ENCODE assay signal across 8 cellular contexts in genomic region chr12:44972746-44973421, GRCh38.
A peak's percentile ranks its signal among the peaks of the same experiment; 100 is the strongest.
DNase-seq lines count a peak whose midpoint lies in the region; TF ChIP-seq lines count a peak whose summit lies in the region.

No MANE protein-coding gene starts in this region.

- TF ChIP-seq CTCF in 22Rv1 (IDR thresholded peaks at IDR 0.05) = peak; percentile 92
- peak; percentile 69 for TF ChIP-seq CTCF in GM12874 (IDR thresholded peaks at IDR 0.05; ENCODE audit: insufficient read depth, low read depth, low read length)

- no peak overlapping the region for H3K27ac ChIP-seq in 22Rv1

- DNase-seq in HuH-7 (ENCODE audit: low spot score) (peak; percentile 11), astrocyte of the hippocampus (ENCODE audit: low read depth, low spot score) (peak; percentile 4), pons (ENCODE audit: low spot score) (peak; percentile 7), NCI-H345 treated with DMSO at 0.1 percent for 48 hours (lab: John Stamatoyannopoulos, UW; ENCODE audit: unreplicated experiment) (no peak), NCI-H1436 treated with DMSO at 0.1 percent for 48 hours (lab: John Stamatoyannopoulos, UW) (no peak), NCI-H128 (lab: John Stamatoyannopoulos, UW; ENCODE audit: unreplicated experiment) (no peak)

Comparison
In these comparisons a context has a peak if more than half of its experiments do, and no peak if none do; other contexts are left out.
1. DNase-seq: peak in HuH-7 (single experiment), astrocyte of the hippocampus (single experiment) and pons (single experiment); none in NCI-H345 treated with DMSO at 0.1 percent for 48 hours (single experiment), NCI-H1436 treated with DMSO at 0.1 percent for 48 hours (single experiment) and NCI-H128 (single experiment).